In genomic region chr12:131933387-131933786, GRCh38 we compare ENCODE assay signal across 22 cellular contexts.
"Had no signal": no experiment of that assay in that cellular context is flagged by ENCODE, and none has a peak within 500 bp of the region (broad histone marks: within the 10 kb centered on the region; RNA-seq: fewer than 3 reads in every experiment).

No MANE protein-coding gene starts in this region.

- H3K27me3 ChIP-seq: left lung, sigmoid colon, testis, uterus had no signal

- H3K4me3 Mint-ChIP-seq: activated naive CD4-positive, alpha-beta T cell treated with anti-CD3 and anti-CD28 coated beads, Interleukin-2, amount 50 U/mL, for 24 hours; dendritic cell treated with granulocyte-macrophage colony-stimulating factor and Interleukin-4, amounts not matched to agents 40 ng/mL and 50 ng/mL, for 4 days had no signal

- FAIRE-seq: endometrium had no signal

- H3K4me3 ChIP-seq: left lung, sigmoid colon, smooth muscle cell, testis, uterus had no signal

- DNase-seq: activated CD8-positive, alpha-beta memory T cell treated with anti-CD3 and anti-CD28 coated beads for 24 hours; activated CD8-positive, alpha-beta memory T cell treated with anti-CD3 and anti-CD28 coated beads, Interleukin-2, amount 50 U/mL, for 4 hours; activated effector memory CD4-positive, alpha-beta T cell treated with anti-CD3 and anti-CD28 coated beads, Interleukin-2, amount 50 U/mL, for 16 hours; effector CD4-positive, alpha-beta T cell; erythroblast; foreskin fibroblast; occipital lobe; sigmoid colon; stimulated activated CD4-positive, alpha-beta T cell treated with anti-CD3 and anti-CD28 coated beads, Interleukin-2, amount 100 ng/mL, for 48 hours; stimulated activated CD8-positive, alpha-beta memory T cell treated with anti-CD3 and anti-CD28 coated beads, Interleukin-4, amount 100 ng/mL, for 48 hours; stimulated activated naive CD4-positive, alpha-beta T cell; T-helper 9 cell; testis; trophoblast cell; uterus had no signal

- H3K36me3 ChIP-seq: uterus had no signal

- H3K4me2 ChIP-seq: smooth muscle cell had no signal

- H3K27ac Mint-ChIP-seq: brain; dendritic cell treated with granulocyte-macrophage colony-stimulating factor and Interleukin-4, amounts not matched to agents 40 ng/mL and 50 ng/mL, for 4 days; nephron had no signal

- H3K27ac ChIP-seq: left lung, sigmoid colon, testis, uterus had no signal

- ATAC-seq: left lung had no signal

- H3K9me3 ChIP-seq: left lung, sigmoid colon, testis, uterus had no signal

- H3K27me3 Mint-ChIP-seq: activated naive CD4-positive, alpha-beta T cell treated with anti-CD3 and anti-CD28 coated beads, Interleukin-2, amount 50 U/mL, for 24 hours; dendritic cell treated with granulocyte-macrophage colony-stimulating factor and Interleukin-4, amounts not matched to agents 40 ng/mL and 50 ng/mL, for 4 days had no signal

- H3K9me3 Mint-ChIP-seq: activated naive CD4-positive, alpha-beta T cell treated with anti-CD3 and anti-CD28 coated beads, Interleukin-2, amount 50 U/mL, for 24 hours; brain; dendritic cell treated with granulocyte-macrophage colony-stimulating factor and Interleukin-4, amounts not matched to agents 40 ng/mL and 50 ng/mL, for 4 days; nephron had no signal
